Comparison of ENCODE assay signal across 8 cellular contexts in genomic region chr3:194133661-194134230, GRCh38. TPM values are rescaled to one million over a fixed set of nuclear protein-coding genes. Genes with fewer than 3 reads are reported as not detected.
DNase-seq lines count a peak whose midpoint lies in the region; ATAC-seq and TF ChIP-seq lines count a peak whose summit lies in the region.

No MANE protein-coding gene starts in this region.

- TF ChIP-seq CTCF in DND-41 (IDR thresholded peaks at IDR 0.05; ENCODE audit: borderline replicate concordance, extremely low read depth, low read length, poor library complexity, severe bottlenecking) (no peak), fibroblast of villous mesenchyme (IDR thresholded peaks at IDR 0.05; ENCODE audit: insufficient read depth, low read depth, low read length) (no peak), GM20000 (IDR thresholded peaks at IDR 0.05; ENCODE audit: extremely low read depth, missing control alignments) (no peak)

- H3K9ac ChIP-seq in DND-41 (ENCODE audit: low read depth, low read length): no peak overlapping the region

- peaks cover 32% of the 10 kb centered on the region for H4K20me1 ChIP-seq in DND-41 (ENCODE audit: insufficient read depth, low read length)

- H3K9me3 ChIP-seq in DND-41 (ENCODE audit: insufficient read depth, low read length, severe bottlenecking) (no peaks in the 10 kb centered on the region), neuron (ENCODE audit: low read length) (no peaks in the 10 kb centered on the region)

- H3K27me3 ChIP-seq in DND-41 (ENCODE audit: insufficient read depth, low read length, poor library complexity) (peaks cover 76% of the 10 kb centered on the region), neuron (ENCODE audit: insufficient read depth, low read length) (peaks cover 24% of the 10 kb centered on the region)

- no peak overlapping the region for H3K27ac ChIP-seq in DND-41 (ENCODE audit: low read length)

- no peak overlapping the region for H3K4me3 ChIP-seq in DND-41 (ENCODE audit: low read depth in 1 of 2, low read length in 2 of 2)
- peak overlapping the region; percentile 44 for H3K4me3 ChIP-seq in fibroblast of villous mesenchyme (ENCODE audit: low read depth, low read length)
- H3K4me3 ChIP-seq in neuron (ENCODE audit: low read length): peak overlapping the region; percentile 33

- no peak for ATAC-seq in DND-41 (ENCODE audit: insufficient read depth, low read depth)

- H2AFZ ChIP-seq in DND-41 (ENCODE audit: low read depth, low read length) (no peak overlapping the region), neuron (ENCODE audit: low read depth, low read length) (no peak overlapping the region)

- H3K4me2 ChIP-seq in DND-41 (ENCODE audit: insufficient read depth, low read length): peak overlapping the region; percentile 34; the same call in 1 of the 2 replicates

- H3K79me2 ChIP-seq in DND-41 (ENCODE audit: insufficient read depth, low read length): peaks cover 28% of the 10 kb centered on the region

- H3K36me3 ChIP-seq in DND-41 (ENCODE audit: insufficient read depth, low read length) (peaks cover 19% of the 10 kb centered on the region), neuron (ENCODE audit: insufficient read depth, low read length) (peaks cover 4% of the 10 kb centered on the region)

- DNase-seq in DND-41 (peak; percentile 53), LHCN-M2 (ENCODE audit: low read depth) (peak; percentile 12), fibroblast of villous mesenchyme (ENCODE audit: low read depth) (peak; percentile 88), GM20000 (ENCODE audit: low spot score) (no peak), T1000 (lab: John Stamatoyannopoulos, UW) (no peak), NCI-H1048 (lab: John Stamatoyannopoulos, UW) (no peak)
- DNase-seq in activated CD8-positive, alpha-beta memory T cell treated with anti-CD3 and anti-CD28 coated beads for 24 hours: peak; percentile 78

- H3K4me1 ChIP-seq in DND-41 (ENCODE audit: insufficient read depth, low read length): peaks cover 63% of the 10 kb centered on the region
- H3K4me1 ChIP-seq in neuron (ENCODE audit: insufficient read depth, low read length): peaks cover 63% of the 10 kb centered on the region

RNA-seq across cellular contexts. Expression of gene HES1, which starts 2.2 kb away (rescaled TPM):
- 0.52 and 1.2 TPM in 2 replicates for total RNA-seq in LHCN-M2 (2014; rRNA removed)
- polyA plus RNA-seq in LHCN-M2 (2012): 0.09 TPM
- total RNA-seq in fibroblast of villous mesenchyme: 5.8 and 13.4 TPM in 2 replicates

Comparison
In these comparisons a context has a peak if more than half of its experiments do, and no peak if none do; other contexts are left out.
1. DNase-seq: peak in DND-41 (single experiment), LHCN-M2 (single experiment), activated CD8-positive, alpha-beta memory T cell treated with anti-CD3 and anti-CD28 coated beads for 24 hours (single experiment) and fibroblast of villous mesenchyme (single experiment); none in GM20000 (single experiment), T1000 (single experiment) and NCI-H1048 (single experiment).
2. H3K4me3 ChIP-seq: peak in fibroblast of villous mesenchyme (single experiment) and neuron (single experiment); none in DND-41 (0 of 2).